14 cellular contexts compared by ENCODE assay signal in genomic region chr1:218374401-218374848, GRCh38. TPM values are rescaled to one million over a fixed set of nuclear protein-coding genes. Genes with fewer than 3 reads are reported as not detected.
DNase-seq lines count a peak whose midpoint lies in the region; TF ChIP-seq lines count a peak whose summit lies in the region.
"Had no signal": no experiment of that assay in that cellular context is flagged by ENCODE, and none has a peak within 500 bp of the region (broad histone marks: within the 10 kb centered on the region; RNA-seq: fewer than 3 reads in every experiment).

No MANE protein-coding gene starts in this region.

- H3K27ac Mint-ChIP-seq in MCF 10A (ENCODE audit: low read depth, unreplicated experiment) (no peak overlapping the region), endodermal cell (no peak overlapping the region)
- H3K27ac Mint-ChIP-seq: activated naive CD4-positive, alpha-beta T cell treated with anti-CD3 and anti-CD28 coated beads, Interleukin-2, amount 50 U/mL, for 72 hours; dendritic cell treated with granulocyte-macrophage colony-stimulating factor and Interleukin-4, amounts not matched to agents 40 ng/mL and 50 ng/mL, for 4 days had no signal

- 11% methylated on average over 4 of the region's 4 CpGs for WGBS in mammary epithelial cell (ENCODE audit: low coverage, missing lambda C conversion rate)
- WGBS in endodermal cell (ENCODE audit: insufficient coverage in 1 of 2, insufficient read length in 1 of 2), 2 experiments: 91 to 95% methylated on average over 4 of the region's 4 CpGs

- CTCF ChIA-PET in mammary epithelial cell (lab: Charles Lee; ENCODE audit: low non-redundant PET): no interaction called here
- CTCF ChIA-PET in MCF 10A (lab: Yijun Ruan, JAX): interaction anchor here (0.7 kb wide), 2 partner anchors 130 to 387 kb away, joined by 3 read pairs; no protein-coding TSS in a partner anchor

- no peaks in the 10 kb centered on the region for H3K27me3 ChIP-seq in mammary epithelial cell (ENCODE audit: insufficient read depth, low read length)
- no peaks in the 10 kb centered on the region for H3K27me3 ChIP-seq in endodermal cell (ENCODE audit: control insufficient read depth, insufficient read depth, low read length, poor library complexity, severe bottlenecking)
- H3K27me3 ChIP-seq in muscle layer of colon (ENCODE audit: control insufficient read depth in 1 of 2, insufficient read depth in 2 of 2, low read length in 2 of 2): no peaks in the 10 kb centered on the region
- H3K27me3 ChIP-seq in uterus: no peaks in the 10 kb centered on the region
- H3K27me3 ChIP-seq: upper lobe of left lung had no signal

- TF ChIP-seq POLR2A in uterus (IDR thresholded peaks at IDR 0.05): no peak

- H3K9ac ChIP-seq in mammary epithelial cell (ENCODE audit: insufficient read depth, low read length): no peak overlapping the region
- no peak overlapping the region for H3K9ac ChIP-seq in endodermal cell (ENCODE audit: extremely low read depth, low read length, poor library complexity, severe bottlenecking)
- no peak overlapping the region for H3K9ac ChIP-seq in muscle layer of colon (ENCODE audit: low read length)

- H3K36me3 Mint-ChIP-seq in MCF 10A (ENCODE audit: insufficient read depth, unreplicated experiment) (peaks cover 2% of the 10 kb centered on the region), endodermal cell (ENCODE audit: low read depth) (no peaks in the 10 kb centered on the region)

- DNase-seq in mammary epithelial cell: no peak
- DNase-seq in MCF 10A (ENCODE audit: unreplicated experiment): no peak
- no peak for DNase-seq in endodermal cell
- DNase-seq in uterus: no peak
- DNase-seq in SHP77 treated with DMSO at 0.1 percent for 48 hours (lab: John Stamatoyannopoulos, UW): no peak
- no peak for DNase-seq in NOMO-1 treated with DMSO at 0.1 percent for 48 hours (lab: John Stamatoyannopoulos, UW; ENCODE audit: unreplicated experiment)
- DNase-seq in NCI-H748 treated with DMSO at 0.1 percent for 48 hours (lab: John Stamatoyannopoulos, UW): no peak
- DNase-seq: activated CD8-positive, alpha-beta memory T cell treated with anti-CD3 and anti-CD28 coated beads, Interleukin-2, amount 50 U/mL, for 4 hours; NCI-H1092 treated with DMSO at 0.1 percent for 48 hours; stimulated activated CD4-positive, alpha-beta T cell treated with anti-CD3 and anti-CD28 coated beads, Interleukin-12 subunit alpha, Interleukin-12 subunit beta, amount 100 ng/mL, for 4 hours; upper lobe of left lung had no signal

- POLR2A ChIA-PET in MCF 10A (lab: Yijun Ruan, JAX): interaction anchor here (0.5 to 1.4 kb wide), 3 partner anchors 10 to 1176 kb away, joined by 3 to 4 read pairs (median 3); no protein-coding TSS in a partner anchor

- no peak for TF ChIP-seq CTCF in mammary epithelial cell (conservative IDR thresholded peaks at IDR 0.05 in 1 of 2, IDR thresholded peaks at IDR 0.05 in 1 of 2; ENCODE audit: extremely low read depth in 1 of 2, insufficient read depth in 1 of 2, low read depth in 1 of 2, low read length in 2 of 2)
- TF ChIP-seq CTCF in MCF 10A (IDR thresholded peaks at IDR 0.05; ENCODE audit: unreplicated experiment): no peak
- no peak for TF ChIP-seq CTCF in endodermal cell (conservative IDR thresholded peaks at IDR 0.05)
- TF ChIP-seq CTCF in uterus (IDR thresholded peaks at IDR 0.05): no peak

- H3K9me3 ChIP-seq in mammary epithelial cell (replicated peaks; ENCODE audit: insufficient read depth, low read length): no peaks in the 10 kb centered on the region
- no peaks in the 10 kb centered on the region for H3K9me3 ChIP-seq in endodermal cell (ENCODE audit: control insufficient read depth, low read length)
- no peaks in the 10 kb centered on the region for H3K9me3 ChIP-seq in muscle layer of colon (ENCODE audit: low read length)
- H3K9me3 ChIP-seq in uterus: no peaks in the 10 kb centered on the region
- H3K9me3 ChIP-seq: upper lobe of left lung had no signal

- peaks cover 69% of the 10 kb centered on the region for H3K4me1 ChIP-seq in mammary epithelial cell (ENCODE audit: insufficient read depth, low read length)
- H3K4me1 ChIP-seq in endodermal cell (ENCODE audit: control insufficient read depth, insufficient read depth, low read length): peaks cover 3% of the 10 kb centered on the region
- peaks cover 31% of the 10 kb centered on the region for H3K4me1 ChIP-seq in muscle layer of colon (ENCODE audit: insufficient read depth, low read length)
- peaks cover 0 to 12% of the 10 kb centered on the region in 2 donors for H3K4me1 ChIP-seq in uterus

- no peak overlapping the region for H3K4me3 Mint-ChIP-seq in MCF 10A (ENCODE audit: unreplicated experiment)
- no peak overlapping the region for H3K4me3 Mint-ChIP-seq in endodermal cell
- H3K4me3 Mint-ChIP-seq: dendritic cell treated with granulocyte-macrophage colony-stimulating factor and Interleukin-4, amounts not matched to agents 40 ng/mL and 50 ng/mL, for 4 days had no signal

- intact Hi-C loops in mammary epithelial cell (cut with micrococcal nuclease): no loop called here
- intact Hi-C loops in MCF 10A (cut with micrococcal nuclease): no loop called here
- intact Hi-C loops in uterus (cut with DNase I; ENCODE audit: low total_unique reads): no loop called here

- H4K20me1 ChIP-seq in mammary epithelial cell (ENCODE audit: insufficient read depth, low read length): no peaks in the 10 kb centered on the region

- no peaks in the 10 kb centered on the region for H3K27me3 Mint-ChIP-seq in MCF 10A (ENCODE audit: insufficient read depth, unreplicated experiment)
- H3K27me3 Mint-ChIP-seq in endodermal cell (ENCODE audit: insufficient read depth): no peaks in the 10 kb centered on the region

- H3K4me1 Mint-ChIP-seq in MCF 10A (ENCODE audit: insufficient read depth, unreplicated experiment): peaks cover 63% of the 10 kb centered on the region
- peaks cover 10% of the 10 kb centered on the region for H3K4me1 Mint-ChIP-seq in endodermal cell

- peak overlapping the region; percentile 23 for H2AFZ ChIP-seq in mammary epithelial cell (ENCODE audit: low read depth, low read length)

- H3K36me3 ChIP-seq in mammary epithelial cell (ENCODE audit: insufficient read depth, low read length) (peaks cover 4% of the 10 kb centered on the region), endodermal cell (ENCODE audit: control insufficient read depth, insufficient read depth, low read length) (no peaks in the 10 kb centered on the region), muscle layer of colon (ENCODE audit: insufficient read depth, low read length) (no peaks in the 10 kb centered on the region), uterus (no peaks in the 10 kb centered on the region)
- H3K36me3 ChIP-seq: upper lobe of left lung had no signal

- peaks cover 81% of the 10 kb centered on the region for H3K79me2 ChIP-seq in mammary epithelial cell (ENCODE audit: insufficient read depth, low read length)

- dilution Hi-C loops in mammary epithelial cell (cut with HindIII; ENCODE audit: low sequenced_read_pairs): no loop called here

- no peak overlapping the region for H3K4me3 ChIP-seq in mammary epithelial cell (replicated peaks in 1 of 3; ENCODE audit: insufficient read depth in 1 of 3, low read depth in 2 of 3, low read length in 3 of 3)
- no peak overlapping the region for H3K4me3 ChIP-seq in endodermal cell (ENCODE audit: low read length)
- H3K4me3 ChIP-seq in muscle layer of colon (ENCODE audit: low read depth in 1 of 2, low read length in 2 of 2): peak overlapping the region in 1 of 2 donors; percentile 22
- no peak overlapping the region for H3K4me3 ChIP-seq in uterus
- H3K4me3 ChIP-seq: upper lobe of left lung had no signal

- BruUV-seq in mammary epithelial cell (replicated peaks; lab: Mats Ljungman, UMichigan) (no TSS peak), MCF 10A (replicated peaks; lab: Mats Ljungman, UMichigan) (no TSS peak)

- H3K27ac ChIP-seq in mammary epithelial cell (ENCODE audit: insufficient read depth, low read depth, low read length) (peak overlapping the region; percentile 13), endodermal cell (ENCODE audit: low read depth, low read length) (peak overlapping the region; percentile 58), muscle layer of colon (ENCODE audit: low read depth, low read length) (peak overlapping the region; percentile 7), uterus (peak overlapping the region; percentile 51 to 57)
- H3K27ac ChIP-seq: upper lobe of left lung had no signal

- in situ Hi-C loops in mammary epithelial cell (cut with MboI; ENCODE audit: low sequenced_read_pairs in 2 of 2): no loop called here

- no peaks in the 10 kb centered on the region for H3K9me3 Mint-ChIP-seq in MCF 10A (ENCODE audit: unreplicated experiment)
- H3K9me3 Mint-ChIP-seq in endodermal cell: no peaks in the 10 kb centered on the region
- H3K9me3 Mint-ChIP-seq: activated naive CD4-positive, alpha-beta T cell treated with anti-CD3 and anti-CD28 coated beads, Interleukin-2, amount 50 U/mL, for 72 hours; dendritic cell treated with granulocyte-macrophage colony-stimulating factor and Interleukin-4, amounts not matched to agents 40 ng/mL and 50 ng/mL, for 4 days had no signal

- H3K4me2 ChIP-seq in mammary epithelial cell (ENCODE audit: insufficient read depth, low read depth, low read length): peak overlapping the region; percentile 32

RNA-seq across cellular contexts. Expression of gene TGFB2, which starts 29.3 kb away (rescaled TPM):
- total RNA-seq in mammary epithelial cell (100 to 1,000 TPM in 1 of 2 donors, 10 to 100 TPM in 1; 39.6 to 120 TPM), MCF 10A (2022) (5.3 and 6.3 TPM in 2 replicates), endodermal cell (1 to 10 TPM in 1 of 2 donors, under 1 TPM in 1; 0.11 to 1.2 TPM), uterus (10 to 100 TPM in 3 of 4 donors, 1 to 10 TPM in 1; 4.9 to 43.2 (median 12.0) TPM)
- polyA plus RNA-seq in mammary epithelial cell: 10.9 TPM
- 35.6 TPM for polyA minus RNA-seq in mammary epithelial cell
- polyA plus RNA-seq in endodermal cell (2013, experiment 1 of 2): 16.2 TPM
- polyA plus RNA-seq in endodermal cell (2013, experiment 2 of 2): 17.1 TPM

Comparison
In these comparisons a context has a peak if more than half of its experiments do, and no peak if none do; other contexts are left out.
1. H3K27ac ChIP-seq: peak in every context shown above with its lines; median percentile 58 in endodermal cell; 54 in uterus; 13 in mammary epithelial cell; 7 in muscle layer of colon.